In genomic region chr13:72290962-72291681, GRCh38 we compare ENCODE assay signal across 11 cellular contexts.
A peak's percentile ranks its signal among the peaks of the same experiment; 100 is the strongest.
DNase-seq lines count a peak whose midpoint lies in the region; ATAC-seq lines count a peak whose summit lies in the region.
"Had no signal": no experiment of that assay in that cellular context is flagged by ENCODE, and none has a peak within 500 bp of the region (broad histone marks: within the 10 kb centered on the region; RNA-seq: fewer than 3 reads in every experiment).

No MANE protein-coding gene starts in this region.

- DNase-seq in COLO829 (ENCODE audit: low spot score) = peak; percentile 13
- DNase-seq in M059J (ENCODE audit: low read depth) = peak; percentile 95
- peak; percentile 65 for DNase-seq in amniotic epithelial cell (ENCODE audit: low read depth)
- DNase-seq in iPS-NIHi11 (ENCODE audit: low spot score) = peak; percentile 15
- no peak for DNase-seq in NCI-H774 (lab: John Stamatoyannopoulos, UW)
- DNase-seq in GF-D8 (lab: John Stamatoyannopoulos, UW) = no peak
- DNase-seq: BE2C, glutamatergic neuron, T-helper 9 cell had no signal

- ATAC-seq in HG03439 (IDR thresholded peaks at IDR 0.05; ENCODE audit: unreplicated experiment) (no peak), GM19035 (IDR thresholded peaks at IDR 0.05; ENCODE audit: unreplicated experiment) (no peak)

Comparison
In these comparisons a context has a peak if more than half of its experiments do, and no peak if none do; other contexts are left out.
1. DNase-seq: peak in COLO829 (single experiment), M059J (single experiment), amniotic epithelial cell (single experiment) and iPS-NIHi11 (single experiment); none in NCI-H774 (single experiment) and GF-D8 (single experiment).